Comparison of ENCODE assay signal across 9 cellular contexts in the genomic region with DNA sequence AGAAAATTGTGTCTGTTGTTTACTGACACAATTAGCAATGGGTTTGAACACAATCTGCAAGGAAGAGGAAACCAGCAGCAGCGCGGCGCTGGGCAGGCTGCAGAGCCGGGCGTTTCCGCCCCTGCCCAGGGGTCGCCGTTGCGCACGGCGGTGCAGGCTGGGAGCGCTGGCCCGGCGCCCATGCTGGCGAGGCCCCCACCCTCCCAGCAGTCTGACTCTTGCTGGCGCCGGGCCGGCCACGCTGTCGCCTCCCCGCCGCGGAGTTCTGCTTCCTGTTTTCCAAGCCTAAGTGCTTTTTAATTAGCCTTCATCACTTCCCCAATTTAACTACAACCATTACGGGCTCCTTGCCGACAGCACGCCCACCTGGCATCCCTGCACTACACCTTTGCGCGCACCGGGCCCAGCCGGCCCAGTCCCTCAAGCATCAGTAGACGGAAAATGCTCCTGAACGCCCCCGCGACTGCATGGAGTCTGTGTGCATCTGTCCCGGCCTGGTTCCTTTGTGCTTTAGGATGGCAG.
DNase-seq lines count a peak whose midpoint lies in the region; ATAC-seq, FAIRE-seq and TF ChIP-seq lines count a peak whose summit lies in the region.
"Had no signal": no experiment of that assay in that cellular context is flagged by ENCODE, and none has a peak within 500 bp of the region (broad histone marks: within the 10 kb centered on the region; RNA-seq: fewer than 3 reads in every experiment).

No MANE protein-coding gene starts in this region.

- no peaks in the 10 kb centered on the region for H3K9me3 Mint-ChIP-seq in stimulated activated naive B cell treated with anti-CD40 and anti-IgM and Interleukin-4, amounts not matched to agents 10 μg/mL and 1 μg/mL and 100 μg/mL, for 72 hours

- TF ChIP-seq CTCF in 22Rv1 (IDR thresholded peaks at IDR 0.05) (peak; percentile 62), GM10248 (IDR thresholded peaks at IDR 0.05; ENCODE audit: control extremely low read depth, extremely low read depth, low read depth, missing control alignments) (no peak), lower leg skin (IDR thresholded peaks at IDR 0.05) (no peak)

- peaks cover 5 to 18% of the 10 kb centered on the region in 2 donors for H3K4me1 Mint-ChIP-seq in stimulated activated naive B cell treated with anti-CD40 and anti-IgM and Interleukin-4, amounts not matched to agents 10 μg/mL and 1 μg/mL and 100 μg/mL, for 72 hours

- peak overlapping the region; percentile 34 for H3K27ac Mint-ChIP-seq in stimulated activated naive B cell treated with anti-CD40 and anti-IgM and Interleukin-4, amounts not matched to agents 10 μg/mL and 1 μg/mL and 100 μg/mL, for 72 hours

- no peak for TF ChIP-seq POLR2A in lower leg skin (IDR thresholded peaks at IDR 0.05)

- POLR2A ChIA-PET in GM10248 (lab: Yijun Ruan, JAX): no interaction called here

- peak overlapping the region; percentile 44; the same call in 1 of the 2 replicates for H3K27ac ChIP-seq in 22Rv1

- H3K4me3 Mint-ChIP-seq in stimulated activated naive B cell treated with anti-CD40 and anti-IgM and Interleukin-4, amounts not matched to agents 10 μg/mL and 1 μg/mL and 100 μg/mL, for 72 hours: peak overlapping the region; percentile 77 to 87

- 0% methylated on average over 26 to 35 of the region's 35 CpGs for WGBS in lower leg skin, 2 donors

- peak; percentile 86 to 87 for ATAC-seq in stimulated activated naive B cell treated with anti-CD40 and anti-IgM and Interleukin-4, amounts not matched to agents 10 μg/mL and 1 μg/mL and 100 μg/mL, for 72 hours (replicated peaks)

- peaks cover 5 to 12% of the 10 kb centered on the region in 2 donors for H3K27me3 Mint-ChIP-seq in stimulated activated naive B cell treated with anti-CD40 and anti-IgM and Interleukin-4, amounts not matched to agents 10 μg/mL and 1 μg/mL and 100 μg/mL, for 72 hours

- FAIRE-seq in GM19239 (lab: Jason Lieb, UNC): no peak
- FAIRE-seq: colon had no signal

- CTCF ChIA-PET in GM10248 (lab: Yijun Ruan, JAX): interaction anchor here (0.8 kb wide), 1 partner anchor 7 kb away, joined by 3 read pairs; no protein-coding TSS in a partner anchor

- DNase-seq in GM10248 (ENCODE audit: extremely low spot score): peak; percentile 34
- DNase-seq in Kasumi-1 (lab: John Stamatoyannopoulos, UW): peak; percentile 90 to 92
- DNase-seq in SHP77 (lab: John Stamatoyannopoulos, UW): peak; percentile 35 to 70
- peak; percentile 63 for DNase-seq in ecto neural progenitor cell (ENCODE audit: low spot score)
- DNase-seq in lower leg skin (ENCODE audit: low spot score in 2 of 2): peak; percentile 39 to 92
- DNase-seq in stimulated activated naive B cell treated with anti-CD40 and anti-IgM and Interleukin-4, amounts not matched to agents 10 μg/mL and 1 μg/mL and 100 μg/mL, for 72 hours: peak; percentile 26
- DNase-seq in GM19239 (ENCODE audit: insufficient read length, low spot score): no peak

- intact Hi-C loops in lower leg skin (cut with DNase I; ENCODE audit: low total_unique reads): no loop called here

- no peaks in the 10 kb centered on the region for H3K36me3 Mint-ChIP-seq in stimulated activated naive B cell treated with anti-CD40 and anti-IgM and Interleukin-4, amounts not matched to agents 10 μg/mL and 1 μg/mL and 100 μg/mL, for 72 hours

- peak overlapping the region; percentile 10 for H3K4me3 ChIP-seq in lower leg skin (ENCODE audit: low read depth, poor library complexity, severe bottlenecking)
